8 cellular contexts compared by ENCODE assay signal in genomic region chr4:1723131-1723801, GRCh38. TPM values are rescaled to one million over a fixed set of nuclear protein-coding genes. Genes with fewer than 3 reads are reported as not detected.
DNase-seq lines count a peak whose midpoint lies in the region; ATAC-seq and TF ChIP-seq lines count a peak whose summit lies in the region.

No MANE protein-coding gene starts in this region.

- peak overlapping the region; percentile 97 for H3K4me3 Mint-ChIP-seq in GM23338
- H3K4me3 Mint-ChIP-seq in T-helper 2 cell treated with Interferon-gamma antibody and Interleukin-4, amounts not matched to agents 5 μg/mL and 100 μg/mL, for 36 hours, result peak overlapping the region; percentile 93

- peaks cover 12% of the 10 kb centered on the region; the same call in 1 of the 2 replicates for H3K4me1 ChIP-seq in GM23338 (ENCODE audit: insufficient read depth)
- peaks cover 51% of the 10 kb centered on the region for H3K4me1 ChIP-seq in effector memory CD4-positive, alpha-beta T cell (ENCODE audit: control insufficient read depth, insufficient read depth, low read length, poor library complexity, severe bottlenecking)

- peak overlapping the region; percentile 95; the same call in 1 of the 2 replicates for H3K4me3 ChIP-seq in GM23338
- H3K4me3 ChIP-seq in effector memory CD4-positive, alpha-beta T cell (ENCODE audit: insufficient read depth, low read depth, low read length, poor library complexity, severe bottlenecking), result peak overlapping the region; percentile 56

- ATAC-seq in GM23338, result no peak

- peaks cover 20% of the 10 kb centered on the region for H3K4me1 Mint-ChIP-seq in GM23338
- H3K4me1 Mint-ChIP-seq in T-helper 2 cell treated with Interferon-gamma antibody and Interleukin-4, amounts not matched to agents 5 μg/mL and 100 μg/mL, for 36 hours (ENCODE audit: low read depth), result peaks cover 29% of the 10 kb centered on the region

- peaks cover 53% of the 10 kb centered on the region for H3K79me2 ChIP-seq in GM23338 (replicated peaks; ENCODE audit: insufficient read depth)

- no peaks in the 10 kb centered on the region for H3K27me3 ChIP-seq in GM23338 (ENCODE audit: insufficient read depth)
- no peaks in the 10 kb centered on the region for H3K27me3 ChIP-seq in effector memory CD4-positive, alpha-beta T cell (replicated peaks; ENCODE audit: control insufficient read depth, insufficient read depth, low read length, poor library complexity, severe bottlenecking)

- DNase-seq in GM23338 (ENCODE audit: low spot score) (no peak), NCI-H1417 (lab: John Stamatoyannopoulos, UW) (no peak), medulla oblongata (ENCODE audit: extremely low spot score) (no peak), HT-29 (ENCODE audit: low spot score) (no peak), HPDE6-E6E7 (ENCODE audit: extremely low spot score) (no peak)
- peak; percentile 49 for DNase-seq in T-helper 2 cell treated with Interferon-gamma antibody and Interleukin-4, amounts not matched to agents 5 μg/mL and 100 μg/mL, for 36 hours (ENCODE audit: low spot score)
- peak in 1 of 3 donors; percentile 48 for DNase-seq in effector memory CD4-positive, alpha-beta T cell
- peak; percentile 52 to 62 for DNase-seq in stimulated activated CD4-positive, alpha-beta T cell treated with anti-CD3 and anti-CD28 coated beads, Interleukin-15, amount 100 ng/mL, for 48 hours (ENCODE audit: low read depth in 2 of 2)

- peaks cover 32% of the 10 kb centered on the region for H3F3A ChIP-seq in GM23338 (replicated peaks; ENCODE audit: low read depth)

- H3K36me3 ChIP-seq in GM23338 (ENCODE audit: insufficient read depth), result peaks cover 37% of the 10 kb centered on the region
- H3K36me3 ChIP-seq in effector memory CD4-positive, alpha-beta T cell (ENCODE audit: control insufficient read depth, insufficient read depth, low read length), result peaks cover 17% of the 10 kb centered on the region

- H3K9me3 ChIP-seq in effector memory CD4-positive, alpha-beta T cell (ENCODE audit: control insufficient read depth, low read length), result no peaks in the 10 kb centered on the region

- no peaks in the 10 kb centered on the region for H3K9me2 ChIP-seq in GM23338 (ENCODE audit: insufficient read depth)

- peaks cover 17% of the 10 kb centered on the region for H3K27me3 Mint-ChIP-seq in GM23338 (ENCODE audit: insufficient read depth, low read depth, poor library complexity)
- H3K27me3 Mint-ChIP-seq in T-helper 2 cell treated with Interferon-gamma antibody and Interleukin-4, amounts not matched to agents 5 μg/mL and 100 μg/mL, for 36 hours (ENCODE audit: low read depth), result no peaks in the 10 kb centered on the region

- H4K20me1 ChIP-seq in GM23338 (replicated peaks; ENCODE audit: insufficient read depth), result peaks cover 36% of the 10 kb centered on the region

- H3K27ac Mint-ChIP-seq in GM23338, result peak overlapping the region; percentile 62; the same call in 1 of the 2 replicates
- peak overlapping the region; percentile 96 for H3K27ac Mint-ChIP-seq in T-helper 2 cell treated with Interferon-gamma antibody and Interleukin-4, amounts not matched to agents 5 μg/mL and 100 μg/mL, for 36 hours

- H2AFZ ChIP-seq in GM23338, result no peak overlapping the region

- H3K9me3 Mint-ChIP-seq in GM23338, result no peaks in the 10 kb centered on the region; the same call in 2 of the 3 replicates
- no peaks in the 10 kb centered on the region for H3K9me3 Mint-ChIP-seq in T-helper 2 cell treated with Interferon-gamma antibody and Interleukin-4, amounts not matched to agents 5 μg/mL and 100 μg/mL, for 36 hours

- no peak overlapping the region; the same call in 1 of the 2 replicates for H3K27ac ChIP-seq in GM23338 (ENCODE audit: low read depth)
- peak overlapping the region; percentile 76 for H3K27ac ChIP-seq in effector memory CD4-positive, alpha-beta T cell (ENCODE audit: insufficient read depth, low read length, poor library complexity, severe bottlenecking)

- peaks cover 61% of the 10 kb centered on the region for H3K36me3 Mint-ChIP-seq in GM23338 (ENCODE audit: low read depth)
- peaks cover 54% of the 10 kb centered on the region for H3K36me3 Mint-ChIP-seq in T-helper 2 cell treated with Interferon-gamma antibody and Interleukin-4, amounts not matched to agents 5 μg/mL and 100 μg/mL, for 36 hours (ENCODE audit: low read depth)

- TF ChIP-seq CTCF in GM23338 (conservative IDR thresholded peaks at IDR 0.05; ENCODE audit: low read depth in 2 of 2), result no peak

- peak overlapping the region; percentile 95 for H3K4me2 ChIP-seq in GM23338

TF ChIP-seq in GM23338, 12 proteins besides CTCF, POLR2A, EP300 and RAD21 (continues in another document):
- no peak for TF ChIP-seq ZNF114 (CRISPR knock-in tag; IDR thresholded peaks at IDR 0.05)
- no peak for TF ChIP-seq NANOG (IDR thresholded peaks at IDR 0.05; ENCODE audit: borderline replicate concordance)
- no peak for TF ChIP-seq ZNF331 (CRISPR knock-in tag; IDR thresholded peaks at IDR 0.05; ENCODE audit: low read depth)
- no peak for TF ChIP-seq EZH2 (IDR thresholded peaks at IDR 0.05; ENCODE audit: low read depth, unreplicated experiment)
- no peak for TF ChIP-seq JUNB (IDR thresholded peaks at IDR 0.05; ENCODE audit: unreplicated experiment)
- TF ChIP-seq CREB1 (CRISPR knock-in tag; IDR thresholded peaks at IDR 0.05; ENCODE audit: low read depth), result no peak
- TF ChIP-seq, protein P1, sequence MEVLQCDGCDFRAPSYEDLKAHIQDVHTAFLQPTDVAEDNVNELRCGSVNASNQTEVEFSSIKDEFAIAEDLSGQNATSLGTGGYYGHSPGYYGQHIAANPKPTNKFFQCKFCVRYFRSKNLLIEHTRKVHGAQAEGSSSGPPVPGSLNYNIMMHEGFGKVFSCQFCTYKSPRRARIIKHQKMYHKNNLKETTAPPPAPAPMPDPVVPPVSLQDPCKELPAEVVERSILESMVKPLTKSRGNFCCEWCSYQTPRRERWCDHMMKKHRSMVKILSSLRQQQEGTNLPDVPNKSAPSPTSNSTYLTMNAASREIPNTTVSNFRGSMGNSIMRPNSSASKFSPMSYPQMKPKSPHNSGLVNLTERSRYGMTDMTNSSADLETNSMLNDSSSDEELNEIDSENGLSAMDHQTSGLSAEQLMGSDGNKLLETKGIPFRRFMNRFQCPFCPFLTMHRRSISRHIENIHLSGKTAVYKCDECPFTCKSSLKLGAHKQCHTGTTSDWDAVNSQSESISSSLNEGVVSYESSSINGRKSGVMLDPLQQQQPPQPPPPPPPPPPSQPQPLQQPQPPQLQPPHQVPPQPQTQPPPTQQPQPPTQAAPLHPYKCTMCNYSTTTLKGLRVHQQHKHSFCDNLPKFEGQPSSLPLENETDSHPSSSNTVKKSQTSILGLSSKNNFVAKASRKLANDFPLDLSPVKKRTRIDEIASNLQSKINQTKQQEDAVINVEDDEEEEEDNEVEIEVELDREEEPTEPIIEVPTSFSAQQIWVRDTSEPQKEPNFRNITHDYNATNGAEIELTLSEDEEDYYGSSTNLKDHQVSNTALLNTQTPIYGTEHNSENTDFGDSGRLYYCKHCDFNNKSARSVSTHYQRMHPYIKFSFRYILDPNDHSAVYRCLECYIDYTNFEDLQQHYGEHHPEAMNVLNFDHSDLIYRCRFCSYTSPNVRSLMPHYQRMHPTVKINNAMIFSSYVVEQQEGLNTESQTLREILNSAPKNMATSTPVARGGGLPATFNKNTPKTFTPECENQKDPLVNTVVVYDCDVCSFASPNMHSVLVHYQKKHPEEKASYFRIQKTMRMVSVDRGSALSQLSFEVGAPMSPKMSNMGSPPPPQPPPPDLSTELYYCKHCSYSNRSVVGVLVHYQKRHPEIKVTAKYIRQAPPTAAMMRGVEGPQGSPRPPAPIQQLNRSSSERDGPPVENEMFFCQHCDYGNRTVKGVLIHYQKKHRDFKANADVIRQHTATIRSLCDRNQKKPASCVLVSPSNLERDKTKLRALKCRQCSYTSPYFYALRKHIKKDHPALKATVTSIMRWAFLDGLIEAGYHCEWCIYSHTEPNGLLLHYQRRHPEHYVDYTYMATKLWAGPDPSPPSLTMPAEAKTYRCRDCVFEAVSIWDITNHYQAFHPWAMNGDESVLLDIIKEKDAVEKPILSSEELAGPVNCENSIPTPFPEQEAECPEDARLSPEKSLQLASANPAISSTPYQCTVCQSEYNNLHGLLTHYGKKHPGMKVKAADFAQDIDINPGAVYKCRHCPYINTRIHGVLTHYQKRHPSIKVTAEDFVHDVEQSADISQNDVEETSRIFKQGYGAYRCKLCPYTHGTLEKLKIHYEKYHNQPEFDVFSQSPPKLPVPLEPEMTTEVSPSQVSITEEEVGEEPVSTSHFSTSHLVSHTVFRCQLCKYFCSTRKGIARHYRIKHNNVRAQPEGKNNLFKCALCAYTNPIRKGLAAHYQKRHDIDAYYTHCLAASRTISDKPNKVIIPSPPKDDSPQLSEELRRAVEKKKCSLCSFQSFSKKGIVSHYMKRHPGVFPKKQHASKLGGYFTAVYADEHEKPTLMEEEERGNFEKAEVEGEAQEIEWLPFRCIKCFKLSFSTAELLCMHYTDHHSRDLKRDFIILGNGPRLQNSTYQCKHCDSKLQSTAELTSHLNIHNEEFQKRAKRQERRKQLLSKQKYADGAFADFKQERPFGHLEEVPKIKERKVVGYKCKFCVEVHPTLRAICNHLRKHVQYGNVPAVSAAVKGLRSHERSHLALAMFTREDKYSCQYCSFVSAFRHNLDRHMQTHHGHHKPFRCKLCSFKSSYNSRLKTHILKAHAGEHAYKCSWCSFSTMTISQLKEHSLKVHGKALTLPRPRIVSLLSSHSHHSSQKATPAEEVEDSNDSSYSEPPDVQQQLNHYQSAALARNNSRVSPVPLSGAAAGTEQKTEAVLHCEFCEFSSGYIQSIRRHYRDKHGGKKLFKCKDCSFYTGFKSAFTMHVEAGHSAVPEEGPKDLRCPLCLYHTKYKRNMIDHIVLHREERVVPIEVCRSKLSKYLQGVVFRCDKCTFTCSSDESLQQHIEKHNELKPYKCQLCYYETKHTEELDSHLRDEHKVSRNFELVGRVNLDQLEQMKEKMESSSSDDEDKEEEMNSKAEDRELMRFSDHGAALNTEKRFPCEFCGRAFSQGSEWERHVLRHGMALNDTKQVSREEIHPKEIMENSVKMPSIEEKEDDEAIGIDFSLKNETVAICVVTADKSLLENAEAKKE (CRISPR knock-in tag; IDR thresholded peaks at IDR 0.05), result no peak

RNA-seq across cellular contexts. Expression of gene TACC3, which starts 1.9 kb away (rescaled TPM):
- total RNA-seq in GM23338 (2014; rRNA removed; shearing (Covaris generic)), result 120 and 136 TPM in 2 replicates
- 120 and 129 TPM in 2 replicates for polyA plus RNA-seq in GM23338 (2016; fragmentation: Nextera tagmentation; extraction: Ambion mirVana)
- 64.6 and 71.2 TPM in 2 replicates for total RNA-seq in HT-29 (2014; rRNA removed; shearing (Covaris generic))

RNA-seq across cellular contexts. Expression of gene TMEM129, which starts 2.1 kb away (rescaled TPM):
- total RNA-seq in GM23338 (2014; rRNA removed; shearing (Covaris generic)), result 45.1 and 64.4 TPM in 2 replicates
- 16.2 and 16.4 TPM in 2 replicates for polyA plus RNA-seq in GM23338 (2016; fragmentation: Nextera tagmentation; extraction: Ambion mirVana)
- total RNA-seq in HT-29 (2014; rRNA removed; shearing (Covaris generic)), result 94.2 and 111 TPM in 2 replicates

RNA-seq across cellular contexts. Expression of gene SLBP, which starts 11.1 kb away (rescaled TPM):
- 54.4 and 68.3 TPM in 2 replicates for total RNA-seq in GM23338 (2014; rRNA removed; shearing (Covaris generic))
- polyA plus RNA-seq in GM23338 (2016; fragmentation: Nextera tagmentation; extraction: Ambion mirVana), result 58.6 and 62.5 TPM in 2 replicates
- total RNA-seq in HT-29 (2014; rRNA removed; shearing (Covaris generic)), result 147 and 183 TPM in 2 replicates

RNA-seq across cellular contexts. Expression of gene FAM53A, which starts 39.2 kb away (rescaled TPM):
- total RNA-seq in GM23338 (2014; rRNA removed; shearing (Covaris generic)), result 1.6 and 3.1 TPM in 2 replicates
- polyA plus RNA-seq in GM23338 (2016; fragmentation: Nextera tagmentation; extraction: Ambion mirVana), result 1.1 and 1.4 TPM in 2 replicates
- total RNA-seq in HT-29 (2014; rRNA removed; shearing (Covaris generic)), result 2.4 and 2.6 TPM in 2 replicates

Comparison
In these comparisons a context has a peak if more than half of its experiments do, and no peak if none do; other contexts are left out.
1. DNase-seq: peak in T-helper 2 cell treated with Interferon-gamma antibody and Interleukin-4, amounts not matched to agents 5 μg/mL and 100 μg/mL, for 36 hours (single experiment) and stimulated activated CD4-positive, alpha-beta T cell treated with anti-CD3 and anti-CD28 coated beads, Interleukin-15, amount 100 ng/mL, for 48 hours (2 of 2); none in GM23338 (single experiment), NCI-H1417 (0 of 3), medulla oblongata (single experiment), HT-29 (single experiment) and HPDE6-E6E7 (single experiment).